ENCODE assay signal across 1 cellular context in genomic region chr13:113001251-113002140, GRCh38.
TF ChIP-seq lines count a peak whose summit lies in the region.

No MANE protein-coding gene starts in this region.

TF ChIP-seq in HEK293, 187 proteins besides CTCF, POLR2A, EP300 and RAD21 (continued from another document and continues in another):
- TF ChIP-seq ZBTB17 (tag by site-specific recombination; IDR thresholded peaks at IDR 0.05) (peak; percentile 94), ZNF843 (tag by site-specific recombination; IDR thresholded peaks at IDR 0.05) (no peak), ZNF423 (tag by site-specific recombination; IDR thresholded peaks at IDR 0.05) (no peak), ZNF624 (tag by site-specific recombination; IDR thresholded peaks at IDR 0.05) (no peak; the same call in 1 of the 2 replicates), ZNF404 (tag by site-specific recombination; IDR thresholded peaks at IDR 0.05) (no peak), ZNF280C (tag by site-specific recombination; IDR thresholded peaks at IDR 0.05) (no peak), ZNF211 (tag by site-specific recombination; IDR thresholded peaks at IDR 0.05; ENCODE audit: low read depth) (no peak), IKZF3 (tag by site-specific recombination; IDR thresholded peaks at IDR 0.05) (peak; percentile 51; the same call in 1 of the 2 replicates), ZNF248 (tag by site-specific recombination; IDR thresholded peaks at IDR 0.05) (no peak), PRDM10 (tag by site-specific recombination; IDR thresholded peaks at IDR 0.05) (0 out of 2 replicates have a peak, but pooled peaks have one; percentile 33), ZNF48 (tag by site-specific recombination; IDR thresholded peaks at IDR 0.05) (no peak), ZIC2 (tag by site-specific recombination; IDR thresholded peaks at IDR 0.05) (no peak), ZNF223 (tag by site-specific recombination; IDR thresholded peaks at IDR 0.05) (no peak), INSM2 (tag by site-specific recombination; IDR thresholded peaks at IDR 0.05) (no peak), ZNF121 (tag by site-specific recombination; IDR thresholded peaks at IDR 0.05) (no peak), ZNF670 (tag by site-specific recombination; IDR thresholded peaks at IDR 0.05; ENCODE audit: low read depth) (no peak), ZBTB26 (tag by site-specific recombination; optimal IDR thresholded peaks at IDR 0.05) (peak; percentile 49), ZNF548 (tag by site-specific recombination; IDR thresholded peaks at IDR 0.05) (no peak), ZNF184 (tag by site-specific recombination; IDR thresholded peaks at IDR 0.05) (no peak), ZNF350 (tag by site-specific recombination; IDR thresholded peaks at IDR 0.05) (no peak), ZNF626 (tag by site-specific recombination; IDR thresholded peaks at IDR 0.05) (no peak), ZNF266 (tag by site-specific recombination; IDR thresholded peaks at IDR 0.05; ENCODE audit: low read depth) (no peak)
- TF ChIP-seq, protein P1, sequence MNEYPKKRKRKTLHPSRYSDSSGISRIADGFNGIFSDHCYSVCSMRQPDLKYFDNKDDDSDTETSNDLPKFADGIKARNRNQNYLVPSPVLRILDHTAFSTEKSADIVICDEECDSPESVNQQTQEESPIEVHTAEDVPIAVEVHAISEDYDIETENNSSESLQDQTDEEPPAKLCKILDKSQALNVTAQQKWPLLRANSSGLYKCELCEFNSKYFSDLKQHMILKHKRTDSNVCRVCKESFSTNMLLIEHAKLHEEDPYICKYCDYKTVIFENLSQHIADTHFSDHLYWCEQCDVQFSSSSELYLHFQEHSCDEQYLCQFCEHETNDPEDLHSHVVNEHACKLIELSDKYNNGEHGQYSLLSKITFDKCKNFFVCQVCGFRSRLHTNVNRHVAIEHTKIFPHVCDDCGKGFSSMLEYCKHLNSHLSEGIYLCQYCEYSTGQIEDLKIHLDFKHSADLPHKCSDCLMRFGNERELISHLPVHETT (tag by site-specific recombination; IDR thresholded peaks at IDR 0.05), result no peak
- TF ChIP-seq, protein P2, sequence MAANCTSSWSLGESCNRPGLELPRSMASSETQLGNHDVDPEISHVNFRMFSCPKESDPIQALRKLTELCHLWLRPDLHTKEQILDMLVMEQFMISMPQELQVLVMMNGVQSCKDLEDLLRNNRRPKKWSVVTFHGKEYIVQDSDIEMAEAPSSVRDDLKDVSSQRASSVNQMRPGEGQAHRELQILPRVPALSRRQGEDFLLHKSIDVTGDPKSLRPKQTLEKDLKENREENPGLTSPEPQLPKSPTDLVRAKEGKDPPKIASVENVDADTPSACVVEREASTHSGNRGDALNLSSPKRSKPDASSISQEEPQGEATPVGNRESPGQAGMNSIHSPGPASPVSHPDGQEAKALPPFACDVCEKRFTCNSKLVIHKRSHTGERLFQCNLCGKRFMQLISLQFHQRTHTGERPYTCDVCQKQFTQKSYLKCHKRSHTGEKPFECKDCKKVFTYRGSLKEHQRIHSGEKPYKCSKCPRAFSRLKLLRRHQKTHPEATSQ (tag by site-specific recombination; IDR thresholded peaks at IDR 0.05), result no peak
- TF ChIP-seq, protein P3, sequence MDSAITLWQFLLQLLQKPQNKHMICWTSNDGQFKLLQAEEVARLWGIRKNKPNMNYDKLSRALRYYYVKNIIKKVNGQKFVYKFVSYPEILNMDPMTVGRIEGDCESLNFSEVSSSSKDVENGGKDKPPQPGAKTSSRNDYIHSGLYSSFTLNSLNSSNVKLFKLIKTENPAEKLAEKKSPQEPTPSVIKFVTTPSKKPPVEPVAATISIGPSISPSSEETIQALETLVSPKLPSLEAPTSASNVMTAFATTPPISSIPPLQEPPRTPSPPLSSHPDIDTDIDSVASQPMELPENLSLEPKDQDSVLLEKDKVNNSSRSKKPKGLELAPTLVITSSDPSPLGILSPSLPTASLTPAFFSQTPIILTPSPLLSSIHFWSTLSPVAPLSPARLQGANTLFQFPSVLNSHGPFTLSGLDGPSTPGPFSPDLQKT (IDR thresholded peaks at IDR 0.05; ENCODE audit: borderline replicate concordance, low read depth, low read length), result no peak
- TF ChIP-seq, protein P4, sequence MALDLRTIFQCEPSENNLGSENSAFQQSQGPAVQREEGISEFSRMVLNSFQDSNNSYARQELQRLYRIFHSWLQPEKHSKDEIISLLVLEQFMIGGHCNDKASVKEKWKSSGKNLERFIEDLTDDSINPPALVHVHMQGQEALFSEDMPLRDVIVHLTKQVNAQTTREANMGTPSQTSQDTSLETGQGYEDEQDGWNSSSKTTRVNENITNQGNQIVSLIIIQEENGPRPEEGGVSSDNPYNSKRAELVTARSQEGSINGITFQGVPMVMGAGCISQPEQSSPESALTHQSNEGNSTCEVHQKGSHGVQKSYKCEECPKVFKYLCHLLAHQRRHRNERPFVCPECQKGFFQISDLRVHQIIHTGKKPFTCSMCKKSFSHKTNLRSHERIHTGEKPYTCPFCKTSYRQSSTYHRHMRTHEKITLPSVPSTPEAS (tag by site-specific recombination; IDR thresholded peaks at IDR 0.05), result no peak
- TF ChIP-seq, protein P5, sequence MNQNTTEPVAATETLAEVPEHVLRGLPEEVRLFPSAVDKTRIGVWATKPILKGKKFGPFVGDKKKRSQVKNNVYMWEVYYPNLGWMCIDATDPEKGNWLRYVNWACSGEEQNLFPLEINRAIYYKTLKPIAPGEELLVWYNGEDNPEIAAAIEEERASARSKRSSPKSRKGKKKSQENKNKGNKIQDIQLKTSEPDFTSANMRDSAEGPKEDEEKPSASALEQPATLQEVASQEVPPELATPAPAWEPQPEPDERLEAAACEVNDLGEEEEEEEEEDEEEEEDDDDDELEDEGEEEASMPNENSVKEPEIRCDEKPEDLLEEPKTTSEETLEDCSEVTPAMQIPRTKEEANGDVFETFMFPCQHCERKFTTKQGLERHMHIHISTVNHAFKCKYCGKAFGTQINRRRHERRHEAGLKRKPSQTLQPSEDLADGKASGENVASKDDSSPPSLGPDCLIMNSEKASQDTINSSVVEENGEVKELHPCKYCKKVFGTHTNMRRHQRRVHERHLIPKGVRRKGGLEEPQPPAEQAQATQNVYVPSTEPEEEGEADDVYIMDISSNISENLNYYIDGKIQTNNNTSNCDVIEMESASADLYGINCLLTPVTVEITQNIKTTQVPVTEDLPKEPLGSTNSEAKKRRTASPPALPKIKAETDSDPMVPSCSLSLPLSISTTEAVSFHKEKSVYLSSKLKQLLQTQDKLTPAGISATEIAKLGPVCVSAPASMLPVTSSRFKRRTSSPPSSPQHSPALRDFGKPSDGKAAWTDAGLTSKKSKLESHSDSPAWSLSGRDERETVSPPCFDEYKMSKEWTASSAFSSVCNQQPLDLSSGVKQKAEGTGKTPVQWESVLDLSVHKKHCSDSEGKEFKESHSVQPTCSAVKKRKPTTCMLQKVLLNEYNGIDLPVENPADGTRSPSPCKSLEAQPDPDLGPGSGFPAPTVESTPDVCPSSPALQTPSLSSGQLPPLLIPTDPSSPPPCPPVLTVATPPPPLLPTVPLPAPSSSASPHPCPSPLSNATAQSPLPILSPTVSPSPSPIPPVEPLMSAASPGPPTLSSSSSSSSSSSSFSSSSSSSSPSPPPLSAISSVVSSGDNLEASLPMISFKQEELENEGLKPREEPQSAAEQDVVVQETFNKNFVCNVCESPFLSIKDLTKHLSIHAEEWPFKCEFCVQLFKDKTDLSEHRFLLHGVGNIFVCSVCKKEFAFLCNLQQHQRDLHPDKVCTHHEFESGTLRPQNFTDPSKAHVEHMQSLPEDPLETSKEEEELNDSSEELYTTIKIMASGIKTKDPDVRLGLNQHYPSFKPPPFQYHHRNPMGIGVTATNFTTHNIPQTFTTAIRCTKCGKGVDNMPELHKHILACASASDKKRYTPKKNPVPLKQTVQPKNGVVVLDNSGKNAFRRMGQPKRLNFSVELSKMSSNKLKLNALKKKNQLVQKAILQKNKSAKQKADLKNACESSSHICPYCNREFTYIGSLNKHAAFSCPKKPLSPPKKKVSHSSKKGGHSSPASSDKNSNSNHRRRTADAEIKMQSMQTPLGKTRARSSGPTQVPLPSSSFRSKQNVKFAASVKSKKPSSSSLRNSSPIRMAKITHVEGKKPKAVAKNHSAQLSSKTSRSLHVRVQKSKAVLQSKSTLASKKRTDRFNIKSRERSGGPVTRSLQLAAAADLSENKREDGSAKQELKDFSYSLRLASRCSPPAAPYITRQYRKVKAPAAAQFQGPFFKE (tag by site-specific recombination; IDR thresholded peaks at IDR 0.05; ENCODE audit: borderline replicate concordance), result no peak
- TF ChIP-seq, protein P6, sequence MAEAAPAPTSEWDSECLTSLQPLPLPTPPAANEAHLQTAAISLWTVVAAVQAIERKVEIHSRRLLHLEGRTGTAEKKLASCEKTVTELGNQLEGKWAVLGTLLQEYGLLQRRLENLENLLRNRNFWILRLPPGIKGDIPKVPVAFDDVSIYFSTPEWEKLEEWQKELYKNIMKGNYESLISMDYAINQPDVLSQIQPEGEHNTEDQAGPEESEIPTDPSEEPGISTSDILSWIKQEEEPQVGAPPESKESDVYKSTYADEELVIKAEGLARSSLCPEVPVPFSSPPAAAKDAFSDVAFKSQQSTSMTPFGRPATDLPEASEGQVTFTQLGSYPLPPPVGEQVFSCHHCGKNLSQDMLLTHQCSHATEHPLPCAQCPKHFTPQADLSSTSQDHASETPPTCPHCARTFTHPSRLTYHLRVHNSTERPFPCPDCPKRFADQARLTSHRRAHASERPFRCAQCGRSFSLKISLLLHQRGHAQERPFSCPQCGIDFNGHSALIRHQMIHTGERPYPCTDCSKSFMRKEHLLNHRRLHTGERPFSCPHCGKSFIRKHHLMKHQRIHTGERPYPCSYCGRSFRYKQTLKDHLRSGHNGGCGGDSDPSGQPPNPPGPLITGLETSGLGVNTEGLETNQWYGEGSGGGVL (tag by site-specific recombination; IDR thresholded peaks at IDR 0.05), result no peak
- TF ChIP-seq, protein P7, sequence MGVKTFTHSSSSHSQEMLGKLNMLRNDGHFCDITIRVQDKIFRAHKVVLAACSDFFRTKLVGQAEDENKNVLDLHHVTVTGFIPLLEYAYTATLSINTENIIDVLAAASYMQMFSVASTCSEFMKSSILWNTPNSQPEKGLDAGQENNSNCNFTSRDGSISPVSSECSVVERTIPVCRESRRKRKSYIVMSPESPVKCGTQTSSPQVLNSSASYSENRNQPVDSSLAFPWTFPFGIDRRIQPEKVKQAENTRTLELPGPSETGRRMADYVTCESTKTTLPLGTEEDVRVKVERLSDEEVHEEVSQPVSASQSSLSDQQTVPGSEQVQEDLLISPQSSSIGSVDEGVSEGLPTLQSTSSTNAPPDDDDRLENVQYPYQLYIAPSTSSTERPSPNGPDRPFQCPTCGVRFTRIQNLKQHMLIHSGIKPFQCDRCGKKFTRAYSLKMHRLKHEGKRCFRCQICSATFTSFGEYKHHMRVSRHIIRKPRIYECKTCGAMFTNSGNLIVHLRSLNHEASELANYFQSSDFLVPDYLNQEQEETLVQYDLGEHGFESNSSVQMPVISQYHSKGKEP (tag by site-specific recombination; IDR thresholded peaks at IDR 0.05), result peak; percentile 63; the same call in 1 of the 2 replicates
